ENCODE assay signal across 1 cellular context in the genomic region with DNA sequence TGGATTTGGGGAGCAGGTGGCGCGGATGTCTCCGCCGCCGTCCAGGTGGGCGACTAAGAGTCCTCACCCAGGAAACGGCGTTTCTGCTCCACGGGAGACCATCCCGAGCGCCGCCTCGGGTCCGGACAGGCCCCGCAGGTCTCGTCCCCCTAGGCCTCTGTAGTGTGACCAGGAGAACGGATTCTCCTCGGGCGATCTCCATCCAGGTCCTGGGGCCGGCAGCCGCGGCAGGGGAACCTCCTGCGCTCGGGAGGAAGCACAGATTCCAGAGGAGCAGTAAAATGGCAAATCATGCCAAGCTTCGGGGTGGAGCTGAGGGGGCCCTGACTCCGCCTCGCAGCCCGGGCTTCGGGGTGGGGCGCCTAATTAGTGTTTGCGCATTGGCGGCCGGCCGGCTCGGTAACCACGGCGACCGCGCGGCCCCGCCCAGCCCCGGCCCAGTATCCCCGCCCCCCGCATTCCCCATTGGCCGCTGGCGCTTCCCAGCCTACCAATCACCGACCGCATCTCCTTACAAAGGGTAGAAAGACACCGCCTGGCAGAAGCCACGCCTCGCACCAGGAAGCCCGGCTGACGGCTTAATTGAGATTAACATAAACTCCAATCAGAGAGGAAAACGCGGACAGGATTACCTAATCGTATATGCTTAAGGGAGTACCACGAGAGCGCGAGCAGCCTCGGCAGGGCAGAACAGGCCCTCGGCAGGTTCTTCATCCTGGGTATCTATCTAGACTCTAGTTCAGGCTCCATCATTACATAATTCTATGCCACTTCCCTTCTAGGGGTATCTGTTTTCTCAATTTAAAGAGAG.
TF ChIP-seq lines count a peak whose summit lies in the region.

No MANE protein-coding gene starts in this region.

TF ChIP-seq in HepG2, 621 proteins besides CTCF, POLR2A, EP300 and RAD21 (continued from another document and continues in another):
- TF ChIP-seq, protein P1, sequence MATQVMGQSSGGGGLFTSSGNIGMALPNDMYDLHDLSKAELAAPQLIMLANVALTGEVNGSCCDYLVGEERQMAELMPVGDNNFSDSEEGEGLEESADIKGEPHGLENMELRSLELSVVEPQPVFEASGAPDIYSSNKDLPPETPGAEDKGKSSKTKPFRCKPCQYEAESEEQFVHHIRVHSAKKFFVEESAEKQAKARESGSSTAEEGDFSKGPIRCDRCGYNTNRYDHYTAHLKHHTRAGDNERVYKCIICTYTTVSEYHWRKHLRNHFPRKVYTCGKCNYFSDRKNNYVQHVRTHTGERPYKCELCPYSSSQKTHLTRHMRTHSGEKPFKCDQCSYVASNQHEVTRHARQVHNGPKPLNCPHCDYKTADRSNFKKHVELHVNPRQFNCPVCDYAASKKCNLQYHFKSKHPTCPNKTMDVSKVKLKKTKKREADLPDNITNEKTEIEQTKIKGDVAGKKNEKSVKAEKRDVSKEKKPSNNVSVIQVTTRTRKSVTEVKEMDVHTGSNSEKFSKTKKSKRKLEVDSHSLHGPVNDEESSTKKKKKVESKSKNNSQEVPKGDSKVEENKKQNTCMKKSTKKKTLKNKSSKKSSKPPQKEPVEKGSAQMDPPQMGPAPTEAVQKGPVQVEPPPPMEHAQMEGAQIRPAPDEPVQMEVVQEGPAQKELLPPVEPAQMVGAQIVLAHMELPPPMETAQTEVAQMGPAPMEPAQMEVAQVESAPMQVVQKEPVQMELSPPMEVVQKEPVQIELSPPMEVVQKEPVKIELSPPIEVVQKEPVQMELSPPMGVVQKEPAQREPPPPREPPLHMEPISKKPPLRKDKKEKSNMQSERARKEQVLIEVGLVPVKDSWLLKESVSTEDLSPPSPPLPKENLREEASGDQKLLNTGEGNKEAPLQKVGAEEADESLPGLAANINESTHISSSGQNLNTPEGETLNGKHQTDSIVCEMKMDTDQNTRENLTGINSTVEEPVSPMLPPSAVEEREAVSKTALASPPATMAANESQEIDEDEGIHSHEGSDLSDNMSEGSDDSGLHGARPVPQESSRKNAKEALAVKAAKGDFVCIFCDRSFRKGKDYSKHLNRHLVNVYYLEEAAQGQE (IDR thresholded peaks at IDR 0.05; ENCODE audit: borderline replicate concordance in 1 of 2, low read depth in 1 of 2, low read length in 2 of 2), result no peak
- TF ChIP-seq MBD4 (IDR thresholded peaks at IDR 0.05; ENCODE audit: borderline replicate concordance, low read length), result no peak
- TF ChIP-seq, protein P2, sequence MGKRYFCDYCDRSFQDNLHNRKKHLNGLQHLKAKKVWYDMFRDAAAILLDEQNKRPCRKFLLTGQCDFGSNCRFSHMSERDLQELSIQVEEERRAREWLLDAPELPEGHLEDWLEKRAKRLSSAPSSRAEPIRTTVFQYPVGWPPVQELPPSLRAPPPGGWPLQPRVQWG (CRISPR knock-in tag; IDR thresholded peaks at IDR 0.05; ENCODE audit: borderline replicate concordance, low read depth), result no peak
- TF ChIP-seq ZNF496 (CRISPR knock-in tag; IDR thresholded peaks at IDR 0.05; ENCODE audit: insufficient replicate concordance), result no peak
- no peak for TF ChIP-seq ZNF558 (CRISPR knock-in tag; IDR thresholded peaks at IDR 0.05; ENCODE audit: borderline replicate concordance)
- TF ChIP-seq CREM (IDR thresholded peaks at IDR 0.05), result no peak
- TF ChIP-seq CREM (CRISPR knock-in tag; IDR thresholded peaks at IDR 0.05), result no peak
- no peak for TF ChIP-seq ZNF205 (CRISPR knock-in tag; IDR thresholded peaks at IDR 0.05)
- TF ChIP-seq CREB1 (IDR thresholded peaks at IDR 0.05), result no peak
- no peak for TF ChIP-seq CREB1 (CRISPR knock-in tag; IDR thresholded peaks at IDR 0.05)
- TF ChIP-seq MEIS2 (CRISPR knock-in tag; IDR thresholded peaks at IDR 0.05), result no peak; the same call in 1 of the 2 replicates
- 0 out of 2 replicates have a peak, but pooled peaks have one; percentile 13 for TF ChIP-seq ELF1 (CRISPR knock-in tag; IDR thresholded peaks at IDR 0.05)
- TF ChIP-seq, protein P3, sequence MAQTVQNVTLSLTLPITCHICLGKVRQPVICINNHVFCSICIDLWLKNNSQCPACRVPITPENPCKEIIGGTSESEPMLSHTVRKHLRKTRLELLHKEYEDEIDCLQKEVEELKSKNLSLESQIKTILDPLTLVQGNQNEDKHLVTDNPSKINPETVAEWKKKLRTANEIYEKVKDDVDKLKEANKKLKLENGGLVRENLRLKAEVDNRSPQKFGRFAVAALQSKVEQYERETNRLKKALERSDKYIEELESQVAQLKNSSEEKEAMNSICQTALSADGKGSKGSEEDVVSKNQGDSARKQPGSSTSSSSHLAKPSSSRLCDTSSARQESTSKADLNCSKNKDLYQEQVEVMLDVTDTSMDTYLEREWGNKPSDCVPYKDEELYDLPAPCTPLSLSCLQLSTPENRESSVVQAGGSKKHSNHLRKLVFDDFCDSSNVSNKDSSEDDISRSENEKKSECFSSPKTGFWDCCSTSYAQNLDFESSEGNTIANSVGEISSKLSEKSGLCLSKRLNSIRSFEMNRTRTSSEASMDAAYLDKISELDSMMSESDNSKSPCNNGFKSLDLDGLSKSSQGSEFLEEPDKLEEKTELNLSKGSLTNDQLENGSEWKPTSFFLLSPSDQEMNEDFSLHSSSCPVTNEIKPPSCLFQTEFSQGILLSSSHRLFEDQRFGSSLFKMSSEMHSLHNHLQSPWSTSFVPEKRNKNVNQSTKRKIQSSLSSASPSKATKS (CRISPR knock-in tag; IDR thresholded peaks at IDR 0.05), result no peak
- TF ChIP-seq PLRG1 (conservative IDR thresholded peaks at IDR 0.05), result no peak
- 0 out of 2 replicates have a peak, but pooled peaks have one; percentile 28 for TF ChIP-seq ZNF329 (CRISPR knock-in tag; IDR thresholded peaks at IDR 0.05; ENCODE audit: low read depth)
- TF ChIP-seq, protein P4, sequence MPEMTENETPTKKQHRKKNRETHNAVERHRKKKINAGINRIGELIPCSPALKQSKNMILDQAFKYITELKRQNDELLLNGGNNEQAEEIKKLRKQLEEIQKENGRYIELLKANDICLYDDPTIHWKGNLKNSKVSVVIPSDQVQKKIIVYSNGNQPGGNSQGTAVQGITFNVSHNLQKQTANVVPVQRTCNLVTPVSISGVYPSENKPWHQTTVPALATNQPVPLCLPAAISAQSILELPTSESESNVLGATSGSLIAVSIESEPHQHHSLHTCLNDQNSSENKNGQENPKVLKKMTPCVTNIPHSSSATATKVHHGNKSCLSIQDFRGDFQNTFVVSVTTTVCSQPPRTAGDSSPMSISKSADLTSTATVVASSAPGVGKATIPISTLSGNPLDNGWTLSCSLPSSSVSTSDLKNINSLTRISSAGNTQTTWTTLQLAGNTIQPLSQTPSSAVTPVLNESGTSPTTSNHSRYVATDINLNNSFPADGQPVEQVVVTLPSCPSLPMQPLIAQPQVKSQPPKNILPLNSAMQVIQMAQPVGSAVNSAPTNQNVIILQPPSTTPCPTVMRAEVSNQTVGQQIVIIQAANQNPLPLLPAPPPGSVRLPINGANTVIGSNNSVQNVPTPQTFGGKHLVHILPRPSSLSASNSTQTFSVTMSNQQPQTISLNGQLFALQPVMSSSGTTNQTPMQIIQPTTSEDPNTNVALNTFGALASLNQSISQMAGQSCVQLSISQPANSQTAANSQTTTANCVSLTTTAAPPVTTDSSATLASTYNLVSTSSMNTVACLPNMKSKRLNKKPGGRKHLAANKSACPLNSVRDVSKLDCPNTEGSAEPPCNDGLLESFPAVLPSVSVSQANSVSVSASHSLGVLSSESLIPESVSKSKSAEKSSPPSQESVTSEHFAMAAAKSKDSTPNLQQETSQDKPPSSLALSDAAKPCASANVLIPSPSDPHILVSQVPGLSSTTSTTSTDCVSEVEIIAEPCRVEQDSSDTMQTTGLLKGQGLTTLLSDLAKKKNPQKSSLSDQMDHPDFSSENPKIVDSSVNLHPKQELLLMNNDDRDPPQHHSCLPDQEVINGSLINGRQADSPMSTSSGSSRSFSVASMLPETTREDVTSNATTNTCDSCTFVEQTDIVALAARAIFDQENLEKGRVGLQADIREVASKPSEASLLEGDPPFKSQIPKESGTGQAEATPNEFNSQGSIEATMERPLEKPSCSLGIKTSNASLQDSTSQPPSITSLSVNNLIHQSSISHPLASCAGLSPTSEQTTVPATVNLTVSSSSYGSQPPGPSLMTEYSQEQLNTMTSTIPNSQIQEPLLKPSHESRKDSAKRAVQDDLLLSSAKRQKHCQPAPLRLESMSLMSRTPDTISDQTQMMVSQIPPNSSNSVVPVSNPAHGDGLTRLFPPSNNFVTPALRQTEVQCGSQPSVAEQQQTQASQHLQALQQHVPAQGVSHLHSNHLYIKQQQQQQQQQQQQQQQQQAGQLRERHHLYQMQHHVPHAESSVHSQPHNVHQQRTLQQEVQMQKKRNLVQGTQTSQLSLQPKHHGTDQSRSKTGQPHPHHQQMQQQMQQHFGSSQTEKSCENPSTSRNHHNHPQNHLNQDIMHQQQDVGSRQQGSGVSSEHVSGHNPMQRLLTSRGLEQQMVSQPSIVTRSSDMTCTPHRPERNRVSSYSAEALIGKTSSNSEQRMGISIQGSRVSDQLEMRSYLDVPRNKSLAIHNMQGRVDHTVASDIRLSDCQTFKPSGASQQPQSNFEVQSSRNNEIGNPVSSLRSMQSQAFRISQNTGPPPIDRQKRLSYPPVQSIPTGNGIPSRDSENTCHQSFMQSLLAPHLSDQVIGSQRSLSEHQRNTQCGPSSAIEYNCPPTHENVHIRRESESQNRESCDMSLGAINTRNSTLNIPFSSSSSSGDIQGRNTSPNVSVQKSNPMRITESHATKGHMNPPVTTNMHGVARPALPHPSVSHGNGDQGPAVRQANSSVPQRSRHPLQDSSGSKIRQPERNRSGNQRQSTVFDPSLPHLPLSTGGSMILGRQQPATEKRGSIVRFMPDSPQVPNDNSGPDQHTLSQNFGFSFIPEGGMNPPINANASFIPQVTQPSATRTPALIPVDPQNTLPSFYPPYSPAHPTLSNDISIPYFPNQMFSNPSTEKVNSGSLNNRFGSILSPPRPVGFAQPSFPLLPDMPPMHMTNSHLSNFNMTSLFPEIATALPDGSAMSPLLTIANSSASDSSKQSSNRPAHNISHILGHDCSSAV (CRISPR knock-in tag; IDR thresholded peaks at IDR 0.05; ENCODE audit: borderline replicate concordance), result no peak
- TF ChIP-seq, protein P5, sequence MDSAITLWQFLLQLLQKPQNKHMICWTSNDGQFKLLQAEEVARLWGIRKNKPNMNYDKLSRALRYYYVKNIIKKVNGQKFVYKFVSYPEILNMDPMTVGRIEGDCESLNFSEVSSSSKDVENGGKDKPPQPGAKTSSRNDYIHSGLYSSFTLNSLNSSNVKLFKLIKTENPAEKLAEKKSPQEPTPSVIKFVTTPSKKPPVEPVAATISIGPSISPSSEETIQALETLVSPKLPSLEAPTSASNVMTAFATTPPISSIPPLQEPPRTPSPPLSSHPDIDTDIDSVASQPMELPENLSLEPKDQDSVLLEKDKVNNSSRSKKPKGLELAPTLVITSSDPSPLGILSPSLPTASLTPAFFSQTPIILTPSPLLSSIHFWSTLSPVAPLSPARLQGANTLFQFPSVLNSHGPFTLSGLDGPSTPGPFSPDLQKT (CRISPR knock-in tag; IDR thresholded peaks at IDR 0.05; ENCODE audit: borderline replicate concordance), result no peak
- TF ChIP-seq KLF11 (CRISPR knock-in tag; IDR thresholded peaks at IDR 0.05), result no peak
- peak; percentile 69 for TF ChIP-seq POLR2G (IDR thresholded peaks at IDR 0.05; ENCODE audit: low read depth, low read length)
- no peak for TF ChIP-seq BCL6 (CRISPR knock-in tag; IDR thresholded peaks at IDR 0.05)
- no peak for TF ChIP-seq ZNF207 (IDR thresholded peaks at IDR 0.05; ENCODE audit: borderline replicate concordance)
- TF ChIP-seq ETV6 (CRISPR knock-in tag; conservative IDR thresholded peaks at IDR 0.05), result no peak
- no peak for TF ChIP-seq ZNF709 (CRISPR knock-in tag; IDR thresholded peaks at IDR 0.05)
- TF ChIP-seq ZNF747 (CRISPR knock-in tag; IDR thresholded peaks at IDR 0.05; ENCODE audit: borderline replicate concordance), result no peak
- TF ChIP-seq ZNF160 (CRISPR knock-in tag; IDR thresholded peaks at IDR 0.05), result no peak
- TF ChIP-seq, protein P6, sequence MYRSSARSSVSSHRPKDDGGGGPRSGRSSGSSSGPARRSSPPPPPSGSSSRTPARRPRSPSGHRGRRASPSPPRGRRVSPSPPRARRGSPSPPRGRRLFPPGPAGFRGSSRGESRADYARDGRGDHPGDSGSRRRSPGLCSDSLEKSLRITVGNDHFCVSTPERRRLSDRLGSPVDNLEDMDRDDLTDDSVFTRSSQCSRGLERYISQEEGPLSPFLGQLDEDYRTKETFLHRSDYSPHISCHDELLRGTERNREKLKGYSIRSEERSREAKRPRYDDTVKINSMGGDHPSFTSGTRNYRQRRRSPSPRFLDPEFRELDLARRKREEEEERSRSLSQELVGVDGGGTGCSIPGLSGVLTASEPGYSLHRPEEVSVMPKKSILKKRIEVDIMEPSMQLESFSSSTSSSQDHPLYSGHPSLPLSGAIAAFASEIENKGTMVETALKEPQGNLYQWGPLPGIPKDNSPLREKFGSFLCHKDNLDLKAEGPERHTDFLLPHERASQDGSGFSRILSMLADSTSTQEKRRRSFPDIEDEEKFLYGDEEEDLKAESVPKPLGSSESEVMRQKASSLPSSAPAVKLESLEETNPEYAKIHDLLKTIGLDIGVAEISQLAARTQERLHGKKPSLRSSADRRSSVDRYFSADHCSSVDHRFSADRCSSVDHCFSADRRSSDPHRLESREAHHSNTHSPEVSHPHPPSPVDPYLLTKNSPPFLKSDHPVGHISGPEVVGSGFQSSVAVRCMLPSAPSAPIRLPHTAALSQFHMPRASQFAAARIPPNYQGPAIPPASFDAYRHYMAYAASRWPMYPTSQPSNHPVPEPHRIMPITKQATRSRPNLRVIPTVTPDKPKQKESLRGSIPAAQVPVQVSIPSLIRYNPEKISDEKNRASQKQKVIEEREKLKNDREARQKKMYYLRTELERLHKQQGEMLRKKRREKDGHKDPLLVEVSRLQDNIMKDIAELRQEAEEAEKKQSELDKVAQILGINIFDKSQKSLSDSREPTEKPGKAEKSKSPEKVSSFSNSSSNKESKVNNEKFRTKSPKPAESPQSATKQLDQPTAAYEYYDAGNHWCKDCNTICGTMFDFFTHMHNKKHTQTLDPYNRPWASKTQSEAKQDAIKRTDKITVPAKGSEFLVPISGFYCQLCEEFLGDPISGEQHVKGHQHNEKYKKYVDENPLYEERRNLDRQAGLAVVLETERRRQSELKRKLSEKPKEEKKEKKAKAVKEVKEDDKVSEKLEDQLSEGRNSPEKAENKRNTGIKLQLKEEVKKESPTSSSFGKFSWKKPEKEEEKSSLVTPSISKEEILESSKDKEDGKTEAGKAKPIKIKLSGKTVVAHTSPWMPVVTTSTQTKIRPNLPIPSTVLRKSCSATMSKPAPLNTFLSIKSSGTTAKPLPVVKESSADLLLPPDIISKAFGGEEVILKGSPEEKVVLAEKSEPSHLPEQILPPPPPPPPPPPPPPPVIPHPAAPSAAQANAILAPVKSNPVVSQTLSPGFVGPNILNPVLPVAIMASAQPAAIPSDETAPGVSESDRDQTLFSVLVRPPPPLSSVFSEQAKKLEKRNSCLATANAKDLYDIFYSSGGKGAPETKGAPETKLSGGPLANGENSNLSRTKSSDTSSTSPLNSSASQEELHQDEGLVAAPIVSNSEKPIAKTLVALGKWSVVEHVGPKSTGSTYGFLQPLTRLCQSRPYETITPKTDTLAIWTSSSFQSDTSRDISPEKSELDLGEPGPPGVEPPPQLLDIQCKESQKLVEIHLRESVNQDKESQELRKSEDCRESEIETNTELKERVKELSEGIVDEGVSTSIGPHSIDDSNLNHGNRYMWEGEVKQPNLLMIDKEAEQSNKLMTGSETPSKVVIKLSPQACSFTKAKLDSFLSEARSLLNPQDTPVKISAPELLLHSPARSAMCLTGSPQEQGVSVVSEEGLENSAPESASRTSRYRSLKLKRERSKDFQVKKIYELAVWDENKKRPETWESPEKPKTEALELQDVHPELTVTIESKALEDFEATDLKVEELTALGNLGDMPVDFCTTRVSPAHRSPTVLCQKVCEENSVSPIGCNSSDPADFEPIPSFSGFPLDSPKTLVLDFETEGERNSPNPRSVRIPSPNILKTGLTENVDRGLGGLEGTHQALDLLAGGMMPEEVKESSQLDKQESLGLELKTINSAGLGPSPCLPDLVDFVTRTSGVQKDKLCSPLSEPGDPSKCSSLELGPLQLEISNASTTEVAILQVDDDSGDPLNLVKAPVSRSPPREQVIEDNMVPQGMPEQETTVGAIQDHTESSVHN (CRISPR knock-in tag; IDR thresholded peaks at IDR 0.05), result no peak
- TF ChIP-seq MAFK (conservative IDR thresholded peaks at IDR 0.05 in 1 of 2, IDR thresholded peaks at IDR 0.05 in 1 of 2; ENCODE audit: low read length in 2 of 2), result no peak
